In the genomic region with DNA sequence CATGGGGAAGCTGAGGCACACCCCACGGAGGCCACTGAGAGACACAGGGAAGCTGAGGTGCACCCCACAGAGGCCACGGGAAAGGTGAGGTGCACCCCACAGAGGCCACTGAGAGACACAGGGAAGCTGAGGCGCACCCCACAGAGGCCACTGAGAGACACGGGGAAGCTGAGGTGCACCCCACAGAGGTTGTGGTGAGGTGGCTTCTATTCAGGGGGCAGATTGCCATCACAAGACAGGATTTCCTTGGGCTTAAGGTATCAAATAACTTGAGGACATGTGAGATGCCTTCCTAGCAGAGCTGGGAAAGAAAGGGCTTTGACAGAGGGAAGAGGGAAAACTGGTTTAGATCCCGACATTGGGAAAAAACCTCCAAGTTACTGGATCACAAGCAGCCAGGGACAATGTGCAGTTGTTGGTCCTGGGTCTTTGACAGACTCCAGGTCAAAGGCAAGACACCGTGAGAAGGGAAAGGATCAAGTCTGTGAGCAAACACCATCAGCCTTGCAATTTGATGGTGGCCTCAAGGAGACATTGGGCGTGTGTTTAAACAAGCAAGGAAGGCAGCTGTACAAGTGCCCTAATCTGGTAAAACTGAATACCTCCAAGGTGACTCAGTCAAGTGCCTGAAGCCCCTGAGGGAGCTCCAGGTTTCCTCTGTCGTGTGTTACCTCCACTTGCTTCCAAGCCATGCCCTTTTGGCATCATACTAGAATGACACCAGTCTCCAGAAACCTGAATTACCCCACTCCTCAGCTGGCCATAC, we compare ENCODE assay signal across 14 cellular contexts.
DNase-seq lines count a peak whose midpoint lies in the region; ATAC-seq and TF ChIP-seq lines count a peak whose summit lies in the region.
"Had no signal": no experiment of that assay in that cellular context is flagged by ENCODE, and none has a peak within 500 bp of the region (broad histone marks: within the 10 kb centered on the region; RNA-seq: fewer than 3 reads in every experiment).

No MANE protein-coding gene starts in this region.

- H3K4me2 ChIP-seq in fibroblast of lung (ENCODE audit: extremely low read depth, insufficient read depth, low read length) (peak overlapping the region; percentile 13), skeletal muscle satellite cell (ENCODE audit: low read length) (peak overlapping the region; percentile 62)

- H3K4me1 ChIP-seq in fibroblast of lung (ENCODE audit: control insufficient read depth, extremely low read depth, insufficient read depth, low read length) (peaks cover 14% of the 10 kb centered on the region), skeletal muscle satellite cell (ENCODE audit: control insufficient read depth, insufficient read depth, low read length) (peaks cover 20% of the 10 kb centered on the region)

- H3K79me2 ChIP-seq in fibroblast of lung (ENCODE audit: control insufficient read depth, insufficient read depth, low read length) = no peaks in the 10 kb centered on the region

- TF ChIP-seq CTCF in fibroblast of lung (conservative IDR thresholded peaks at IDR 0.05 in 1 of 2, IDR thresholded peaks at IDR 0.05 in 1 of 2; ENCODE audit: low read depth in 1 of 2, low read length in 2 of 2) = no peak
- TF ChIP-seq CTCF in CD4-positive, alpha-beta T cell (IDR thresholded peaks at IDR 0.05) = no peak

- H3K9me3 ChIP-seq in fibroblast of lung (ENCODE audit: control insufficient read depth, insufficient read depth, low read depth, low read length) (no peaks in the 10 kb centered on the region), skeletal muscle satellite cell (replicated peaks; ENCODE audit: low read length) (no peaks in the 10 kb centered on the region)
- no peaks in the 10 kb centered on the region for H3K9me3 ChIP-seq in CD4-positive, alpha-beta T cell (ENCODE audit: control insufficient read depth, low read length)
- H3K9me3 ChIP-seq: SJCRH30 had no signal

- POLR2A ChIA-PET in activated CD4-positive, alpha-beta T cell treated with anti-CD3 and anti-CD28 coated beads for 36 hours (lab: Charles Lee) = interaction anchor here (0.6 kb wide), 1 partner anchor 23 kb away, joined by 10 read pairs; no protein-coding TSS in a partner anchor
- POLR2A ChIA-PET in CD4-positive, alpha-beta T cell (lab: Charles Lee) = no interaction called here

- no peaks in the 10 kb centered on the region for H3K27me3 Mint-ChIP-seq in activated CD4-positive, alpha-beta T cell treated with anti-CD3 and anti-CD28 coated beads for 36 hours
- no peaks in the 10 kb centered on the region for H3K27me3 Mint-ChIP-seq in CD4-positive, alpha-beta T cell
- H3K27me3 Mint-ChIP-seq: activated CD4-positive, alpha-beta memory T cell treated with anti-CD3 and anti-CD28 coated beads, Interleukin-2, amount 10 ng/mL, durations not matched to agents 7 days and 5 days; activated naive CD8-positive, alpha-beta T cell treated with anti-CD3 and anti-CD28 coated beads, Interleukin-2, amount 50 U/mL, for 24 hours had no signal

- no peak for ATAC-seq in activated CD4-positive, alpha-beta T cell treated with anti-CD3 and anti-CD28 coated beads for 36 hours
- ATAC-seq in CD4-positive, alpha-beta T cell (ENCODE audit: poor library complexity) = no peak
- ATAC-seq: activated naive CD8-positive, alpha-beta T cell treated with anti-CD3 and anti-CD28 coated beads, Interleukin-2, amount 50 U/mL, for 24 hours had no signal

- no peaks in the 10 kb centered on the region for H3K9me3 Mint-ChIP-seq in activated CD4-positive, alpha-beta T cell treated with anti-CD3 and anti-CD28 coated beads for 36 hours (ENCODE audit: low read depth)
- no peaks in the 10 kb centered on the region for H3K9me3 Mint-ChIP-seq in CD4-positive, alpha-beta T cell
- H3K9me3 Mint-ChIP-seq: activated CD4-positive, alpha-beta memory T cell treated with anti-CD3 and anti-CD28 coated beads, Interleukin-2, amount 10 ng/mL, durations not matched to agents 7 days and 5 days; activated naive CD8-positive, alpha-beta T cell treated with anti-CD3 and anti-CD28 coated beads, Interleukin-2, amount 50 U/mL, for 24 hours; mesothelial cell of epicardium had no signal

- H3K4me3 Mint-ChIP-seq in activated CD4-positive, alpha-beta T cell treated with anti-CD3 and anti-CD28 coated beads for 36 hours = no peak overlapping the region
- no peak overlapping the region for H3K4me3 Mint-ChIP-seq in CD4-positive, alpha-beta T cell
- H3K4me3 Mint-ChIP-seq: activated CD4-positive, alpha-beta memory T cell treated with anti-CD3 and anti-CD28 coated beads, Interleukin-2, amount 10 ng/mL, durations not matched to agents 7 days and 5 days; activated naive CD8-positive, alpha-beta T cell treated with anti-CD3 and anti-CD28 coated beads, Interleukin-2, amount 50 U/mL, for 24 hours; CD4-positive, CD25-positive, alpha-beta regulatory T cell; mesothelial cell of epicardium had no signal

- no peaks in the 10 kb centered on the region for H3K4me1 Mint-ChIP-seq in activated CD4-positive, alpha-beta T cell treated with anti-CD3 and anti-CD28 coated beads for 36 hours
- H3K4me1 Mint-ChIP-seq in CD4-positive, alpha-beta T cell (ENCODE audit: low read depth) = no peaks in the 10 kb centered on the region
- H3K4me1 Mint-ChIP-seq: activated naive CD8-positive, alpha-beta T cell treated with anti-CD3 and anti-CD28 coated beads, Interleukin-2, amount 50 U/mL, for 24 hours; CD4-positive, CD25-positive, alpha-beta regulatory T cell had no signal

- intact Hi-C loops in activated CD4-positive, alpha-beta T cell treated with anti-CD3 and anti-CD28 coated beads for 36 hours (cut with DNase I, micrococcal nuclease) = no loop called here
- intact Hi-C loops in CD4-positive, alpha-beta T cell (cut with DNase I, micrococcal nuclease) = no loop called here

- H3K4me3 ChIP-seq in fibroblast of lung (replicated peaks in 1 of 4; ENCODE audit: control extremely low read depth in 1 of 4, insufficient read depth in 1 of 4, low read depth in 3 of 4, low read length in 4 of 4) (no peak overlapping the region), skeletal muscle satellite cell (ENCODE audit: low read length) (no peak overlapping the region)
- H3K4me3 ChIP-seq: SJCRH30 had no signal

- H3K9ac ChIP-seq in fibroblast of lung (ENCODE audit: insufficient read depth, low read length) (no peak overlapping the region), skeletal muscle satellite cell (ENCODE audit: low read depth, low read length) (no peak overlapping the region)

- H3K36me3 ChIP-seq in fibroblast of lung (ENCODE audit: control insufficient read depth, insufficient read depth, low read length) (no peaks in the 10 kb centered on the region), skeletal muscle satellite cell (ENCODE audit: insufficient read depth, low read length) (no peaks in the 10 kb centered on the region)
- H3K36me3 ChIP-seq: SJCRH30 had no signal

- no peaks in the 10 kb centered on the region for H4K20me1 ChIP-seq in fibroblast of lung (ENCODE audit: control insufficient read depth, extremely low read depth, insufficient read depth, low read length)

- peak; percentile 66 for DNase-seq in EL
- peak; percentile 78 for DNase-seq in RPMI7951 (ENCODE audit: low read depth)
- peak in 1 of 2 donors; percentile 67 for DNase-seq in fibroblast of lung (ENCODE audit: low read depth in 2 of 2)
- no peak for DNase-seq in DMS153 (lab: John Stamatoyannopoulos, UW)
- DNase-seq in activated CD4-positive, alpha-beta T cell treated with anti-CD3 and anti-CD28 coated beads for 36 hours = no peak
- DNase-seq in CD4-positive, alpha-beta T cell = no peak
- DNase-seq in NCI-H524 treated with DMSO at 0.1 percent for 48 hours (lab: John Stamatoyannopoulos, UW) = no peak
- DNase-seq: activated CD4-positive, alpha-beta memory T cell treated with anti-CD3 and anti-CD28 coated beads, Interleukin-2, amount 10 ng/mL, durations not matched to agents 7 days and 5 days; activated naive CD8-positive, alpha-beta T cell treated with anti-CD3 and anti-CD28 coated beads, Interleukin-2, amount 50 U/mL, for 24 hours; CD4-positive, CD25-positive, alpha-beta regulatory T cell; NCI-H2171 had no signal

- no peak overlapping the region for H3K27ac Mint-ChIP-seq in activated CD4-positive, alpha-beta T cell treated with anti-CD3 and anti-CD28 coated beads for 36 hours
- H3K27ac Mint-ChIP-seq in CD4-positive, alpha-beta T cell = no peak overlapping the region
- H3K27ac Mint-ChIP-seq: activated CD4-positive, alpha-beta memory T cell treated with anti-CD3 and anti-CD28 coated beads, Interleukin-2, amount 10 ng/mL, durations not matched to agents 7 days and 5 days; activated naive CD8-positive, alpha-beta T cell treated with anti-CD3 and anti-CD28 coated beads, Interleukin-2, amount 50 U/mL, for 24 hours; CD4-positive, CD25-positive, alpha-beta regulatory T cell had no signal

- H2AFZ ChIP-seq in fibroblast of lung (ENCODE audit: low read length) = no peak overlapping the region

- CTCF ChIA-PET in activated CD4-positive, alpha-beta T cell treated with anti-CD3 and anti-CD28 coated beads for 36 hours (lab: Charles Lee) = no interaction called here
- CTCF ChIA-PET in CD4-positive, alpha-beta T cell (lab: Charles Lee) = no interaction called here

- peak overlapping the region; percentile 30 for H3K27ac ChIP-seq in fibroblast of lung (ENCODE audit: insufficient read depth, low read length)
- no peak overlapping the region for H3K27ac ChIP-seq in CD4-positive, alpha-beta T cell (ENCODE audit: low read depth, low read length)
- H3K27ac ChIP-seq: SJCRH30 had no signal

- H3K27me3 ChIP-seq in fibroblast of lung (ENCODE audit: control insufficient read depth, insufficient read depth, low read length) = no peaks in the 10 kb centered on the region
- no peaks in the 10 kb centered on the region for H3K27me3 ChIP-seq in skeletal muscle satellite cell (ENCODE audit: control insufficient read depth, insufficient read depth, low read length)
- H3K27me3 ChIP-seq in CD4-positive, alpha-beta T cell (ENCODE audit: control insufficient read depth, insufficient read depth, low read length) = no peaks in the 10 kb centered on the region
- H3K27me3 ChIP-seq: SJCRH30 had no signal

- peaks cover 2% of the 10 kb centered on the region for H3K36me3 Mint-ChIP-seq in activated CD4-positive, alpha-beta T cell treated with anti-CD3 and anti-CD28 coated beads for 36 hours (ENCODE audit: low read depth)
- H3K36me3 Mint-ChIP-seq in CD4-positive, alpha-beta T cell (ENCODE audit: low read depth) = peaks cover 10% of the 10 kb centered on the region
- H3K36me3 Mint-ChIP-seq: mesothelial cell of epicardium had no signal

Comparison
In these comparisons a context has a peak if more than half of its experiments do, and no peak if none do; other contexts are left out.
1. DNase-seq: peak in EL (single experiment) and RPMI7951 (single experiment); none in DMS153 (single experiment), activated CD4-positive, alpha-beta T cell treated with anti-CD3 and anti-CD28 coated beads for 36 hours (single experiment), CD4-positive, alpha-beta T cell (0 of 10) and NCI-H524 treated with DMSO at 0.1 percent for 48 hours (single experiment).